12 cellular contexts compared by ENCODE assay signal in the genomic region with DNA sequence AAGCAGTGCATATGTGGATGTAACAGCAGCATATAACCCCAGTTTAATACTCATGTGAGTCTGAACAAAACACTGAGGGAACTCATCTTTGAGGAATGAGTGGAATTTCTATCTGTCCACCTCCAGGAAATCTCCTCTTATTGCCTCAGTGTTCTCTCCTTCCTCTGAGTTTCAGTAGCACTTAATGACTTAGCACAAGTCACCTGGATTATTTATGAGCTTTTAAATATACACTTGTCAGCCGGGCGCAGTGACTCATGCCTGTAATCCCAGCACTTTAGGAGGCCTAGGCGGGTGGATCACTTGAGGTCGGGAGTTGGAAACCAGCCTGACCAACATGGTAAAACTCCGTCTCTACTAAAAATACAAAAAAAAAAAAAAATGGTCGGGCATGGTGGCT. TPM values are rescaled to one million over a fixed set of nuclear protein-coding genes. Genes with fewer than 3 reads are reported as not detected.
DNase-seq lines count a peak whose midpoint lies in the region; ATAC-seq and TF ChIP-seq lines count a peak whose summit lies in the region.
"Had no signal": no experiment of that assay in that cellular context is flagged by ENCODE, and none has a peak within 500 bp of the region (broad histone marks: within the 10 kb centered on the region; RNA-seq: fewer than 3 reads in every experiment).

No MANE protein-coding gene starts in this region.

- peaks cover 28% of the 10 kb centered on the region for H3K4me1 Mint-ChIP-seq in mesothelial cell of epicardium

- H3K36me3 ChIP-seq in BJ (ENCODE audit: control insufficient read depth, insufficient read depth, low read length) (no peaks in the 10 kb centered on the region), upper lobe of right lung (no peaks in the 10 kb centered on the region)

- no peak for ATAC-seq in HG02885 (IDR thresholded peaks at IDR 0.05; ENCODE audit: poor library complexity, unreplicated experiment)
- no peak for ATAC-seq in upper lobe of right lung
- ATAC-seq: natural killer cell treated with Interleukin-12 subunit alpha and Interleukin-12 subunit beta and Interleukin-15 and Interleukin-18, amount 100 ng/mL, for 72 hours had no signal

- H3K4me3 Mint-ChIP-seq in mesothelial cell of epicardium, result no peak overlapping the region
- H3K4me3 Mint-ChIP-seq: natural killer cell treated with Interleukin-12 subunit alpha and Interleukin-12 subunit beta and Interleukin-15 and Interleukin-18, amount 100 ng/mL, for 72 hours had no signal

- H3K9me3 ChIP-seq in upper lobe of right lung, result no peaks in the 10 kb centered on the region

- H3K27me3 Mint-ChIP-seq in mesothelial cell of epicardium (ENCODE audit: low read depth), result no peaks in the 10 kb centered on the region

- intact Hi-C loops in upper lobe of right lung (cut with DNase I), result no loop called here

- no peak for TF ChIP-seq RAD21 in Ishikawa (IDR thresholded peaks at IDR 0.05; ENCODE audit: low read depth)

- peak; percentile 93 for DNase-seq in BJ (ENCODE audit: low read depth)
- peak; percentile 64 to 77 for DNase-seq in cardiac fibroblast (ENCODE audit: low read depth in 2 of 2)
- DNase-seq in mesothelial cell of epicardium (ENCODE audit: low spot score in 2 of 2, unreplicated experiment in 2 of 2), result no peak
- no peak for DNase-seq in NCI-H748 (lab: John Stamatoyannopoulos, UW; ENCODE audit: unreplicated experiment)
- DNase-seq in retina, result no peak
- DNase-seq in upper lobe of right lung, result no peak
- DNase-seq: GF-D8, NCI-H2081 treated with DMSO at 0.1 percent for 48 hours, T-helper 2 cell had no signal

- no peak overlapping the region for H3K27ac ChIP-seq in upper lobe of right lung

- TF ChIP-seq CTCF in BJ (IDR thresholded peaks at IDR 0.05; ENCODE audit: insufficient read depth, low read depth, low read length) (no peak), cardiac fibroblast (IDR thresholded peaks at IDR 0.05; ENCODE audit: low read depth, low read length) (no peak), mesothelial cell of epicardium (IDR thresholded peaks at IDR 0.05; ENCODE audit: unreplicated experiment) (no peak), upper lobe of right lung (IDR thresholded peaks at IDR 0.05) (no peak)

- TF ChIP-seq EP300 in Ishikawa (IDR thresholded peaks at IDR 0.05; ENCODE audit: borderline replicate concordance), result peak; percentile 85

- POLR2A ChIA-PET in BJ (lab: Charles Lee), result no interaction called here

- H3K9me3 Mint-ChIP-seq in mesothelial cell of epicardium, result peaks cover 4% of the 10 kb centered on the region
- H3K9me3 Mint-ChIP-seq: natural killer cell treated with Interleukin-12 subunit alpha and Interleukin-12 subunit beta and Interleukin-15 and Interleukin-18, amount 100 ng/mL, for 72 hours had no signal

- H3K27ac Mint-ChIP-seq in mesothelial cell of epicardium, result peak overlapping the region; percentile 85
- H3K27ac Mint-ChIP-seq: natural killer cell treated with Interleukin-12 subunit alpha and Interleukin-12 subunit beta and Interleukin-15 and Interleukin-18, amount 100 ng/mL, for 72 hours had no signal

- CTCF ChIA-PET in BJ (lab: Yijun Ruan, JAX), result interaction anchor here (0.6 to 2.7 kb wide), 10 partner anchors 9 to 287 kb away, joined by 3 to 14 read pairs (median 3); no protein-coding TSS in a partner anchor

- peaks cover 5% of the 10 kb centered on the region for H3K36me3 Mint-ChIP-seq in mesothelial cell of epicardium
- H3K36me3 Mint-ChIP-seq: natural killer cell treated with Interleukin-12 subunit alpha and Interleukin-12 subunit beta and Interleukin-15 and Interleukin-18, amount 100 ng/mL, for 72 hours had no signal

- H3K27me3 ChIP-seq in BJ (ENCODE audit: control insufficient read depth, insufficient read depth, low read length) (peaks cover 1% of the 10 kb centered on the region; the same call in 1 of the 2 replicates), upper lobe of right lung (no peaks in the 10 kb centered on the region)

- H3K4me3 ChIP-seq in BJ (ENCODE audit: low read depth, low read length) (no peak overlapping the region), cardiac fibroblast (replicated peaks in 1 of 2; ENCODE audit: low read depth in 2 of 2, low read length in 2 of 2) (no peak overlapping the region), upper lobe of right lung (no peak overlapping the region)

- H3K4me1 ChIP-seq in upper lobe of right lung, result peaks cover 10% of the 10 kb centered on the region

TF ChIP-seq in Ishikawa, 13 proteins besides CTCF, POLR2A, EP300 and RAD21:
- TF ChIP-seq TCF12 (IDR thresholded peaks at IDR 0.05; ENCODE audit: low read depth) (peak; percentile 93), TEAD4 (IDR thresholded peaks at IDR 0.05) (peak; percentile 95), YY1 (IDR thresholded peaks at IDR 0.05; ENCODE audit: low read depth) (no peak), CEBPB (IDR thresholded peaks at IDR 0.05) (peak; percentile 60), FOXM1 (IDR thresholded peaks at IDR 0.05; ENCODE audit: borderline replicate concordance, low read depth) (peak; percentile 48; the same call in 1 of the 2 replicates), CREB1 (IDR thresholded peaks at IDR 0.05; ENCODE audit: low read depth) (no peak), ZBTB7A (IDR thresholded peaks at IDR 0.05; ENCODE audit: low read depth) (no peak), NFIC (IDR thresholded peaks at IDR 0.05) (peak; percentile 85), TAF1 (IDR thresholded peaks at IDR 0.05; ENCODE audit: low read depth) (no peak), EGR1 (IDR thresholded peaks at IDR 0.05) (no peak)
- TF ChIP-seq, protein P1, sequence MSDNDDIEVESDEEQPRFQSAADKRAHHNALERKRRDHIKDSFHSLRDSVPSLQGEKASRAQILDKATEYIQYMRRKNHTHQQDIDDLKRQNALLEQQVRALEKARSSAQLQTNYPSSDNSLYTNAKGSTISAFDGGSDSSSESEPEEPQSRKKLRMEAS (IDR thresholded peaks at IDR 0.05), result peak; percentile 50; the same call in 1 of the 2 replicates
- TF ChIP-seq, protein P2, sequence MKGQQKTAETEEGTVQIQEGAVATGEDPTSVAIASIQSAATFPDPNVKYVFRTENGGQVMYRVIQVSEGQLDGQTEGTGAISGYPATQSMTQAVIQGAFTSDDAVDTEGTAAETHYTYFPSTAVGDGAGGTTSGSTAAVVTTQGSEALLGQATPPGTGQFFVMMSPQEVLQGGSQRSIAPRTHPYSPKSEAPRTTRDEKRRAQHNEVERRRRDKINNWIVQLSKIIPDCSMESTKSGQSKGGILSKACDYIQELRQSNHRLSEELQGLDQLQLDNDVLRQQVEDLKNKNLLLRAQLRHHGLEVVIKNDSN (IDR thresholded peaks at IDR 0.05), result no peak
- TF ChIP-seq, protein P3, sequence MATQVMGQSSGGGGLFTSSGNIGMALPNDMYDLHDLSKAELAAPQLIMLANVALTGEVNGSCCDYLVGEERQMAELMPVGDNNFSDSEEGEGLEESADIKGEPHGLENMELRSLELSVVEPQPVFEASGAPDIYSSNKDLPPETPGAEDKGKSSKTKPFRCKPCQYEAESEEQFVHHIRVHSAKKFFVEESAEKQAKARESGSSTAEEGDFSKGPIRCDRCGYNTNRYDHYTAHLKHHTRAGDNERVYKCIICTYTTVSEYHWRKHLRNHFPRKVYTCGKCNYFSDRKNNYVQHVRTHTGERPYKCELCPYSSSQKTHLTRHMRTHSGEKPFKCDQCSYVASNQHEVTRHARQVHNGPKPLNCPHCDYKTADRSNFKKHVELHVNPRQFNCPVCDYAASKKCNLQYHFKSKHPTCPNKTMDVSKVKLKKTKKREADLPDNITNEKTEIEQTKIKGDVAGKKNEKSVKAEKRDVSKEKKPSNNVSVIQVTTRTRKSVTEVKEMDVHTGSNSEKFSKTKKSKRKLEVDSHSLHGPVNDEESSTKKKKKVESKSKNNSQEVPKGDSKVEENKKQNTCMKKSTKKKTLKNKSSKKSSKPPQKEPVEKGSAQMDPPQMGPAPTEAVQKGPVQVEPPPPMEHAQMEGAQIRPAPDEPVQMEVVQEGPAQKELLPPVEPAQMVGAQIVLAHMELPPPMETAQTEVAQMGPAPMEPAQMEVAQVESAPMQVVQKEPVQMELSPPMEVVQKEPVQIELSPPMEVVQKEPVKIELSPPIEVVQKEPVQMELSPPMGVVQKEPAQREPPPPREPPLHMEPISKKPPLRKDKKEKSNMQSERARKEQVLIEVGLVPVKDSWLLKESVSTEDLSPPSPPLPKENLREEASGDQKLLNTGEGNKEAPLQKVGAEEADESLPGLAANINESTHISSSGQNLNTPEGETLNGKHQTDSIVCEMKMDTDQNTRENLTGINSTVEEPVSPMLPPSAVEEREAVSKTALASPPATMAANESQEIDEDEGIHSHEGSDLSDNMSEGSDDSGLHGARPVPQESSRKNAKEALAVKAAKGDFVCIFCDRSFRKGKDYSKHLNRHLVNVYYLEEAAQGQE (IDR thresholded peaks at IDR 0.05; ENCODE audit: low read depth), result no peak

RNA-seq across cellular contexts. Expression of a gene that starts 4.3 kb away (rescaled TPM):
- 2.9 and 6.7 TPM in 2 replicates for polyA plus RNA-seq in BJ (2011; rRNA removed)
- polyA minus RNA-seq in BJ (2011; rRNA and poly(A)+ RNA removed), result 2.1 and 2.3 TPM in 2 replicates
- 12.2 to 15.7 TPM (median 13.8 TPM) in 3 replicates for total RNA-seq in mesothelial cell of epicardium
- total RNA-seq in upper lobe of right lung, result 10.9 TPM

RNA-seq across cellular contexts. Expression of a gene that starts 25.8 kb away (rescaled TPM):
- polyA plus RNA-seq in BJ (2011; rRNA removed), result 13.4 and 21.9 TPM in 2 replicates
- polyA minus RNA-seq in BJ (2011; rRNA and poly(A)+ RNA removed), result 23.6 and 30.7 TPM in 2 replicates
- total RNA-seq in mesothelial cell of epicardium (71.1 to 72.3 TPM (median 71.4 TPM) in 3 replicates), upper lobe of right lung (79.3 TPM)

Comparison
In these comparisons a context has a peak if more than half of its experiments do, and no peak if none do; other contexts are left out.
1. DNase-seq: peak in BJ (single experiment) and cardiac fibroblast (2 of 2); none in mesothelial cell of epicardium (0 of 2), NCI-H748 (single experiment), retina (single experiment) and upper lobe of right lung (single experiment).